In genomic region chr3:195119461-195120198, GRCh38 we compare ENCODE assay signal across 9 cellular contexts.
DNase-seq lines count a peak whose midpoint lies in the region; ATAC-seq and FAIRE-seq lines count a peak whose summit lies in the region.
"Had no signal": no experiment of that assay in that cellular context is flagged by ENCODE, and none has a peak within 500 bp of the region (broad histone marks: within the 10 kb centered on the region; RNA-seq: fewer than 3 reads in every experiment).

No MANE protein-coding gene starts in this region.

- ATAC-seq in HG02798 (IDR thresholded peaks at IDR 0.05; ENCODE audit: poor library complexity, unreplicated experiment) = no peak

- FAIRE-seq in HTR-8/SVneo (lab: Jason Lieb, UNC) = no peak

- peak; percentile 59 for DNase-seq in 8988T
- DNase-seq in HTR-8/SVneo (ENCODE audit: insufficient read length, low spot score) = peak; percentile 62
- DNase-seq in dermis blood vessel endothelial cell = peak; percentile 92
- peak; percentile 74 to 90 for DNase-seq in lung microvascular endothelial cell (ENCODE audit: low read depth in 2 of 2)
- no peak for DNase-seq in GM19238 (ENCODE audit: insufficient read length, low spot score)
- DNase-seq in NCI-H82 treated with DMSO at 0.1 percent for 48 hours (lab: John Stamatoyannopoulos, UW; ENCODE audit: unreplicated experiment) = no peak
- no peak for DNase-seq in activated naive CD4-positive, alpha-beta T cell (lab: John Stamatoyannopoulos, UW)
- DNase-seq: activated naive CD8-positive, alpha-beta T cell treated with anti-CD3 and anti-CD28 coated beads, Interleukin-2, amount 10 ng/mL, durations not matched to agents 7 days and 5 days had no signal

Comparison
In these comparisons a context has a peak if more than half of its experiments do, and no peak if none do; other contexts are left out.
1. DNase-seq: peak in 8988T (single experiment), HTR-8/SVneo (single experiment), dermis blood vessel endothelial cell (single experiment) and lung microvascular endothelial cell (2 of 2); none in GM19238 (single experiment), NCI-H82 treated with DMSO at 0.1 percent for 48 hours (single experiment) and activated naive CD4-positive, alpha-beta T cell (0 of 4).